ENCODE assay signal across 1 cellular context in the genomic region with DNA sequence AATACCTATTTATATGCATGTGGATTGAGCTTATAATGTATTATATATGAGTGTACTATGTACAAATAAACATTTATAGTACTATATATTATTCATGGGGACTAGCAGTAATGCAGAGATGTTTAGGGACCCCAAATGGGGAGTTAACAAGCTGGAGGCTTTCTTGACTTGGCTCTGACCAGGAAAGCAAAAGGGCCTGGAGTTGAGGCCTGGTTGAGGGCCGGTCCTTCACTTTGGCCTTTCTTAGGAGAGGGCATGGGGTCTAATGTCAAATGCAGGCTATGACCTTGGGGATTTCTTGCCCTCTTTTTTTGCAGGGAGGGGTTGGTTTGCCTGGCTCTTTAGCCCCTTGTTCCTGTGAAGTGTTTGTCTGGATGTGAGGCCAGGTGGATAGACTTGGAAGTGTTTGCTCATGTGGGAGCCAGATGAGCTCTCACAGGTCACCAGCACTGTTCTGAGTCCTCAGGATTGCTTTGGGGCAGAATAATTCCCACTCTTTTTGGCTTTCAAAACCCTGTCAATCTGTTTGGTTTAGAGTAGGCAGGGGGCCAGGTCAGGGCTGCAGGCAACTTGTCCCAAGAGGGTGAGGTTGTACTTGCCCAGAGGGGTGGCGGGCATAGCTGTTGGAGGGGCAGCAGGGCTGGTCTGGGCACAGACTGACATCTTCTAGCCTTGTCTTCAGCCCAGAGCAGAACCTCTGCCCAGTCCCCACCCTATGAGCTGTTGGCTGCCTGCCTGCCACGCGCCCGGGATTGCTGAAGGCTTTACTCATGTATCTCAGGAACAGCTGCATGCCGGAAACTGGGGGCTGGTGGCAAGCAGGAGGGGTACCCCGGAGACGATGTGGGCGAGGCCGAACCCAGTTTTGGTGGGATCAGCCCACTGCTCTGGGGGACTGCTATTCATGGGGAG.
TF ChIP-seq lines count a peak whose summit lies in the region.

No MANE protein-coding gene starts in this region.

TF ChIP-seq in HCT116, 20 proteins besides CTCF, POLR2A, EP300 and RAD21 (continued from another document):
- TF ChIP-seq, protein P1, sequence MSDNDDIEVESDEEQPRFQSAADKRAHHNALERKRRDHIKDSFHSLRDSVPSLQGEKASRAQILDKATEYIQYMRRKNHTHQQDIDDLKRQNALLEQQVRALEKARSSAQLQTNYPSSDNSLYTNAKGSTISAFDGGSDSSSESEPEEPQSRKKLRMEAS (IDR thresholded peaks at IDR 0.05) = no peak; the same call in 1 of the 2 replicates
- TF ChIP-seq SIN3A (IDR thresholded peaks at IDR 0.05; ENCODE audit: low read depth) (no peak), YY1 (IDR thresholded peaks at IDR 0.05; ENCODE audit: extremely low read depth, insufficient replicate concordance, low read depth, low read length) (no peak), SRF (IDR thresholded peaks at IDR 0.05; ENCODE audit: low read depth) (no peak), FOSL1 (IDR thresholded peaks at IDR 0.05; ENCODE audit: low read depth) (no peak)
